Comparison of ENCODE assay signal across 5 cellular contexts in genomic region chr3:11445193-11445592, GRCh38.
DNase-seq lines count a peak whose midpoint lies in the region; ATAC-seq, FAIRE-seq and TF ChIP-seq lines count a peak whose summit lies in the region.
"Not testable (repeated sequence)": the region's sequence is repeated elsewhere in the genome, so short reads cannot be mapped to it uniquely, and the experiment has no call there.

No MANE protein-coding gene starts in this region.

- not testable (repeated sequence) for H3K4me3 Mint-ChIP-seq in chondrocyte (ENCODE audit: unreplicated experiment); nephron

- H3K4me2 ChIP-seq in K562 (ENCODE audit: insufficient read depth, low read length): not testable (repeated sequence)

- not testable (repeated sequence) for H3K36me3 Mint-ChIP-seq in chondrocyte (ENCODE audit: low read depth); nephron (ENCODE audit: low read depth)

- not testable (repeated sequence) for ATAC-seq in K562

- not testable (repeated sequence) for H4K20me1 ChIP-seq in K562 (replicated peaks; ENCODE audit: control insufficient read depth, insufficient read depth, low read length)

- TF ChIP-seq RAD21 in K562 (CRISPR knock-in tag; conservative IDR thresholded peaks at IDR 0.05 in 1 of 2, IDR thresholded peaks at IDR 0.05 in 1 of 2): not testable (repeated sequence)

- not testable (repeated sequence) for H3K9me3 Mint-ChIP-seq in chondrocyte (ENCODE audit: low read depth); nephron

- H3K9me1 ChIP-seq in K562 (ENCODE audit: control insufficient read depth, insufficient read depth, low read length): not testable (repeated sequence)

- TF ChIP-seq EP300 in K562 (IDR thresholded peaks at IDR 0.05; ENCODE audit: low read length): not testable (repeated sequence)

- 86% methylated on average over 3 of the region's 3 CpGs for WGBS in K562 (ENCODE audit: insufficient coverage, low coverage, missing lambda C conversion rate)

- FAIRE-seq in K562 (lab: Jason Lieb, UNC): not testable (repeated sequence)

- in situ Hi-C loops in K562 (cut with MboI): not testable (repeated sequence)

- intact Hi-C loops in K562 (cut with micrococcal nuclease): not testable (repeated sequence)

- H3K36me3 ChIP-seq in HEK293 (ENCODE audit: control insufficient read depth in 2 of 2, insufficient read depth in 1 of 2, low read length in 2 of 2); K562 (ENCODE audit: control insufficient read depth, insufficient read depth, low read length): not testable (repeated sequence)

- CTCF ChIA-PET in HEK293 (lab: Yijun Ruan, JAX); K562 (lab: Yijun Ruan, JAX; ENCODE audit: low intra/inter-chr PET ratio): not testable (repeated sequence)

- not testable (repeated sequence) for H3K4me1 ChIP-seq in HEK293 (ENCODE audit: control insufficient read depth, insufficient read depth, low read length); K562 (replicated peaks in 1 of 2; ENCODE audit: control insufficient read depth in 2 of 2, insufficient read depth in 2 of 2, low read length in 2 of 2)

- H3K4me3 ChIP-seq in HEK293 (ENCODE audit: low read depth, low read length); K562; fibroblast of mammary gland (ENCODE audit: control insufficient read depth, low read depth, low read length): not testable (repeated sequence)

- H2AFZ ChIP-seq in K562 (ENCODE audit: low read depth, low read length): not testable (repeated sequence)

- not testable (repeated sequence) for BruUV-seq in K562 (replicated peaks; lab: Mats Ljungman, UMichigan)

- not testable (repeated sequence) for DNase-seq in K562 (ENCODE audit: extremely low read depth in 1 of 4, low spot score in 3 of 4); chondrocyte (ENCODE audit: low spot score)
- peak; percentile 30 for DNase-seq in fibroblast of mammary gland (ENCODE audit: low read depth)

- not testable (repeated sequence) for TF ChIP-seq CTCF in HEK293 (tag by site-specific recombination; IDR thresholded peaks at IDR 0.05); K562 (IDR thresholded peaks at IDR 0.05 in 2 of 3, conservative IDR thresholded peaks at IDR 0.05 in 1 of 3; ENCODE audit: insufficient read depth in 2 of 3, low read depth in 1 of 3, low read length in 3 of 3); chondrocyte (IDR thresholded peaks at IDR 0.05); fibroblast of mammary gland (conservative IDR thresholded peaks at IDR 0.05; ENCODE audit: control insufficient read depth, insufficient read depth, low read depth, low read length); nephron (IDR thresholded peaks at IDR 0.05; ENCODE audit: unreplicated experiment in 3 of 3)

- not testable (repeated sequence) for H3K9me3 ChIP-seq in HEK293 (ENCODE audit: control insufficient read depth, insufficient read depth, low read depth, low read length); K562 (replicated peaks; ENCODE audit: control insufficient read depth, insufficient read depth, low read depth, low read length)

- H3K27ac Mint-ChIP-seq in chondrocyte (ENCODE audit: unreplicated experiment) (peak overlapping the region; percentile 32), nephron (peak overlapping the region in 2 of 3 experiments; percentile 78 to 89)

- H3K27ac ChIP-seq in HEK293 (ENCODE audit: extremely low read depth, low read depth, low read length); K562 (ENCODE audit: extremely low read depth, low read depth, low read length): not testable (repeated sequence)

- POLR2A ChIA-PET in HEK293 (lab: Yijun Ruan, JAX): not testable (repeated sequence)
- POLR2A ChIA-PET in K562 (lab: Yijun Ruan, JAX): interaction anchor here (0.8 kb wide), 1 partner anchor 20 kb away, joined by 3 read pairs; no protein-coding TSS in a partner anchor

- not testable (repeated sequence) for TF ChIP-seq POLR2A in K562 (conservative IDR thresholded peaks at IDR 0.05)

- peaks cover 41% of the 10 kb centered on the region for H3K4me1 Mint-ChIP-seq in chondrocyte (ENCODE audit: low read depth)
- peaks cover 55% of the 10 kb centered on the region for H3K4me1 Mint-ChIP-seq in nephron

- not testable (repeated sequence) for H3K9ac ChIP-seq in K562 (ENCODE audit: insufficient read depth in 1 of 2, low read depth in 2 of 2, low read length in 2 of 2)

- not testable (repeated sequence) for H3K27me3 ChIP-seq in K562 (ENCODE audit: control insufficient read depth in 2 of 2, insufficient read depth in 2 of 2, low read length in 2 of 2)

- H3K27me3 Mint-ChIP-seq in chondrocyte (ENCODE audit: low read depth); nephron (ENCODE audit: low read depth): not testable (repeated sequence)

- H3K79me2 ChIP-seq in K562 (ENCODE audit: control insufficient read depth, insufficient read depth, low read length): not testable (repeated sequence)

TF ChIP-seq in HEK293, 187 proteins besides CTCF, POLR2A, EP300 and RAD21:
- TF ChIP-seq ZNF146 (tag by site-specific recombination; IDR thresholded peaks at IDR 0.05): peak; percentile 69

TF ChIP-seq in K562, 482 proteins besides CTCF, POLR2A, EP300 and RAD21:
- TF ChIP-seq ZNF146 (CRISPR knock-in tag; IDR thresholded peaks at IDR 0.05; ENCODE audit: unreplicated experiment): peak; percentile 72
